Comparison of ENCODE assay signal across 19 cellular contexts in the genomic region with DNA sequence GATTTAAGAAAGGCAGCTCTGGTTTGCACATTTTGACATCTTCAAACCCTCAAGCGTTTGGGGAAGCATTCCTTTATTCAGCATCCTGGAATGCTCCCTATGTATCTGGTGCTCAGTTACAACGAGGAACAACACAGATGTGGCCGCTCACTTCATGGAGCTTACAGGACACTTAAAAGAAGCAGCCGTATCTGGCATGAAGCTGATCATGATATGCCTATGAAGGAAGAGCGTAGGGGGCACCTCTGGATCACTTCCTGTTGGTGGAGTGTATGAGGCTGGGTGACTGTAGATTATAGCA.
DNase-seq lines count a peak whose midpoint lies in the region; ATAC-seq, FAIRE-seq and TF ChIP-seq lines count a peak whose summit lies in the region.
"Had no signal": no experiment of that assay in that cellular context is flagged by ENCODE, and none has a peak within 500 bp of the region (broad histone marks: within the 10 kb centered on the region; RNA-seq: fewer than 3 reads in every experiment).

No MANE protein-coding gene starts in this region.

- peaks cover 57% of the 10 kb centered on the region for H3K4me1 ChIP-seq in left ventricle myocardium inferior
- peaks cover 11% of the 10 kb centered on the region for H3K4me1 ChIP-seq in right cardiac atrium (ENCODE audit: control insufficient read depth, insufficient read depth, low read length)
- no peaks in the 10 kb centered on the region for H3K4me1 ChIP-seq in astrocyte (ENCODE audit: insufficient read depth, low read length)
- peaks cover 0 to 10% of the 10 kb centered on the region in 2 donors for H3K4me1 ChIP-seq in neuronal stem cell (ENCODE audit: control insufficient read depth in 2 of 2, insufficient read depth in 1 of 2, low read depth in 1 of 2, low read length in 2 of 2)

- H2BK15ac ChIP-seq in neuronal stem cell (ENCODE audit: low read length), result peak overlapping the region; percentile 23

- peak overlapping the region; percentile 72 for H3K27ac ChIP-seq in left ventricle myocardium inferior (replicated peaks)
- no peak overlapping the region for H3K27ac ChIP-seq in right cardiac atrium (ENCODE audit: low read length)
- no peak overlapping the region for H3K27ac ChIP-seq in astrocyte (ENCODE audit: low read depth, low read length)
- no peak overlapping the region for H3K27ac ChIP-seq in neuronal stem cell (replicated peaks; ENCODE audit: low read length)

- no peak overlapping the region for H3K4ac ChIP-seq in neuronal stem cell (ENCODE audit: low read length)

- TF ChIP-seq CTCF in left ventricle myocardium inferior (IDR thresholded peaks at IDR 0.05; ENCODE audit: borderline replicate concordance) (no peak), astrocyte (IDR thresholded peaks at IDR 0.05; ENCODE audit: insufficient read depth, low read depth, low read length) (no peak)

- WGBS in right cardiac atrium, result 71% methylated on average over 5 of the region's 5 CpGs
- no CpG with 5 or more reads among the region's 5 CpGs for WGBS in neuronal stem cell (ENCODE audit: extremely low coverage in 2 of 2, insufficient read length in 2 of 2, insufficient replicate concordance in 1 of 2), 2 donors

- H3K79me1 ChIP-seq in neuronal stem cell (ENCODE audit: low read depth, low read length), result no peaks in the 10 kb centered on the region

- H2AK5ac ChIP-seq in neuronal stem cell (ENCODE audit: low read depth, low read length), result no peak overlapping the region

- H3K9ac ChIP-seq in astrocyte (ENCODE audit: low read length) (no peak overlapping the region), neuronal stem cell (ENCODE audit: low read depth, low read length, poor library complexity) (no peak overlapping the region)

- H3K9me3 Mint-ChIP-seq in astrocyte (ENCODE audit: unreplicated experiment), result peaks cover 2% of the 10 kb centered on the region

- DNase-seq in left ventricle myocardium inferior (no peak), right cardiac atrium (no peak), astrocyte (ENCODE audit: low read depth) (peak; percentile 33), neuronal stem cell (ENCODE audit: low spot score) (no peak), HuH-7 (ENCODE audit: low spot score) (no peak), nucleus accumbens (lab: John Stamatoyannopoulos, UW) (no peak), germinal center (ENCODE audit: low spot score) (no peak)
- DNase-seq: 8988T, DMS53, GF-D8, Kasumi-1, NCI-H1694, NCI-H2081, NCI-H2171 treated with DMSO at 0.1 percent for 48 hours, NCI-H524 treated with DMSO at 0.1 percent for 48 hours had no signal

- no peaks in the 10 kb centered on the region for H4K20me1 ChIP-seq in astrocyte (ENCODE audit: insufficient read depth, low read length)

- no peak overlapping the region for H3K27ac Mint-ChIP-seq in astrocyte (ENCODE audit: unreplicated experiment)

- H3K36me3 ChIP-seq in left ventricle myocardium inferior (no peaks in the 10 kb centered on the region), astrocyte (ENCODE audit: insufficient read depth, low read length) (no peaks in the 10 kb centered on the region), neuronal stem cell (replicated peaks in 1 of 2; ENCODE audit: control insufficient read depth in 2 of 2, insufficient read depth in 2 of 2, low read length in 2 of 2) (no peaks in the 10 kb centered on the region)

- no peak overlapping the region for H3K14ac ChIP-seq in neuronal stem cell (ENCODE audit: low read length)

- H2AFZ ChIP-seq in astrocyte (ENCODE audit: low read depth, low read length) (no peak overlapping the region), neuronal stem cell (ENCODE audit: low read length) (no peak overlapping the region)

- no peak overlapping the region for H3K18ac ChIP-seq in neuronal stem cell (ENCODE audit: low read length)

- H2BK5ac ChIP-seq in neuronal stem cell (ENCODE audit: low read length), result no peak overlapping the region

- H3K23ac ChIP-seq in neuronal stem cell (ENCODE audit: low read depth, low read length, poor library complexity), result no peak overlapping the region

- H3K27me3 ChIP-seq in left ventricle myocardium inferior (ENCODE audit: low read depth), result no peaks in the 10 kb centered on the region
- H3K27me3 ChIP-seq in right cardiac atrium (ENCODE audit: control insufficient read depth, insufficient read depth), result no peaks in the 10 kb centered on the region
- peaks cover 15% of the 10 kb centered on the region for H3K27me3 ChIP-seq in astrocyte (ENCODE audit: insufficient read depth, low read length)
- peaks cover 0 to 34% (median 0%) of the 10 kb centered on the region in 3 experiments for H3K27me3 ChIP-seq in neuronal stem cell (ENCODE audit: control insufficient read depth in 3 of 3, insufficient read depth in 3 of 3, low read depth in 1 of 3, low read length in 3 of 3)

- H3K4me1 Mint-ChIP-seq in astrocyte (ENCODE audit: low read depth, unreplicated experiment), result peaks cover 12% of the 10 kb centered on the region

- no peak overlapping the region for H3K4me3 Mint-ChIP-seq in astrocyte (ENCODE audit: unreplicated experiment)

- no peak overlapping the region for H2BK120ac ChIP-seq in neuronal stem cell (ENCODE audit: low read depth, low read length)

- H3K36me3 Mint-ChIP-seq in astrocyte (ENCODE audit: low read depth, unreplicated experiment), result peaks cover 2% of the 10 kb centered on the region

- no peak overlapping the region for H2BK12ac ChIP-seq in neuronal stem cell (ENCODE audit: low read length)

- H4K8ac ChIP-seq in neuronal stem cell (ENCODE audit: low read depth, low read length), result no peak overlapping the region

- H3K4me3 ChIP-seq in left ventricle myocardium inferior (no peak overlapping the region), right cardiac atrium (ENCODE audit: low read length) (no peak overlapping the region), astrocyte (ENCODE audit: insufficient read depth, low read depth, low read length) (no peak overlapping the region), neuronal stem cell (ENCODE audit: low read length in 2 of 2) (no peak overlapping the region)

- ATAC-seq in right cardiac atrium (no peak), HG02884 (IDR thresholded peaks at IDR 0.05; ENCODE audit: unreplicated experiment) (no peak)
- ATAC-seq: Panc1, SK-N-SH treated with all-trans-retinoic acid at 6 μM for 48 hours had no signal

- intact Hi-C loops in left ventricle myocardium inferior (cut with micrococcal nuclease) (loop anchor here (10.0 kb wide), 1 partner anchor 68 kb away; a partner anchor contains a TSS), right cardiac atrium (cut with DNase I) (loop anchor here in 1 of 4 donors (10.0 kb wide), 1 partner anchor 62 kb away; no protein-coding TSS in a partner anchor)

- H4K91ac ChIP-seq in neuronal stem cell (ENCODE audit: low read depth, low read length, poor library complexity), result no peak overlapping the region

- H3K9me3 ChIP-seq in left ventricle myocardium inferior (replicated peaks) (no peaks in the 10 kb centered on the region), right cardiac atrium (ENCODE audit: control insufficient read depth, low read length) (no peaks in the 10 kb centered on the region), astrocyte (ENCODE audit: insufficient read depth, low read depth, low read length) (no peaks in the 10 kb centered on the region), neuronal stem cell (replicated peaks in 1 of 2; ENCODE audit: control insufficient read depth in 2 of 2, insufficient read depth in 1 of 2, low read depth in 1 of 2, low read length in 2 of 2) (no peaks in the 10 kb centered on the region)

- FAIRE-seq in astrocyte (lab: Jason Lieb, UNC), result no peak
- FAIRE-seq: D721Med had no signal

- peaks cover 11% of the 10 kb centered on the region for H3K27me3 Mint-ChIP-seq in astrocyte (ENCODE audit: low read depth, unreplicated experiment)

- H3K79me2 ChIP-seq in astrocyte (ENCODE audit: insufficient read depth, low read length), result no peaks in the 10 kb centered on the region

- no peak overlapping the region for H3K4me2 ChIP-seq in astrocyte (ENCODE audit: low read length)
- no peak overlapping the region for H3K4me2 ChIP-seq in neuronal stem cell (ENCODE audit: insufficient read depth, low read length, poor library complexity, severe bottlenecking)
